ENCODE assay signal across 8 cellular contexts in the genomic region with DNA sequence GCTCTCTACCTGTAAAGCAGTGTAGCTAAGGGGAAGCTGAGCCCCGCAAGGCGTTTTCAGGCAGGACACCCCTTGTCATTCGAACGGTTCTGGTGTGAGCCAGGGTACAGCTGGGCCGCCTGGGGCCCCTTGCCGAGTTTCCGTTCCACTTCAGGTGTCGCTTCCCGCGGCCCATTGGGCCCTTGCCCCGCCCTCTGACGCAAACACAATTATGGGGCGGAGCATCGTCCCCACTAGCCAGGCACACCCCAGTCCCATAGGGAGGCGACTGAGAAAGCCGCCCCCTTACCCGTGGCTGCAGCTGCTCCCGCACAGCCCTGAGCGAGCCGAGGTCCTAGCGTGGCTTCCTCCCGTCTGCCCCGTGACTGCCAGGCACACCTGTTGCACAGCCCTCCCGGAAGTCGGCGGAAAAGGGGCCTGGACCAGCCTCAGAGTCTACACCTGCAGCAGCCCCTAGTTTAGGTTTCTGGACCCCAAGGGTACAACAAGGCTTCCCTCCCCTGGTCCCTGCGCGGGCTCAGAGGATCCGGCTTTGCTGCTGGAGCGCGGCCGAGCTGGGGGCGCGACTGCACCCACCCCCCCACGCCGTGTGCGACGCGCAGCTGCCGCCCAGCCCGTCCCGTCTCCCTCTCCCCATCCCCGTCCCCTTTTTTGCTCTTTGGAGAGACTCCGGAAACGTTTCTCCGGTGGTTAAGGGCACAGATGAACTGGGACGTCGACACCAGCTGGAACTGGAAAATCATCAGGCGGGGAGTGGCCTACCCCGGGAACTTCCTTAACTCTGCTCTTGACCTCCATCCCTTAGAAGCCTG. TPM values are rescaled to one million over a fixed set of nuclear protein-coding genes. Genes with fewer than 3 reads are reported as not detected.
DNase-seq lines count a peak whose midpoint lies in the region; ATAC-seq and TF ChIP-seq lines count a peak whose summit lies in the region.

A gene with protein sequence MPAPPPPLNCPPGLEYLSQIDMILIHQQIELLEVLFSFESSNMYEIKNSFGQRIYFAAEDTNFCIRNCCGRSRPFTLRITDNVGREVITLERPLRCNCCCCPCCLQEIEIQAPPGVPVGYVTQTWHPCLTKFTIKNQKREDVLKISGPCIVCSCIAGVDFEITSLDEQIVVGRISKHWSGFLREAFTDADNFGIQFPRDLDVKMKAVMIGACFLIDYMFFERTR (minus strand): TSS at position 356 of the 812 bp plus-strand sequence. CDS start 9,657 bp downstream, outside the sequence.

- H3K4me3 ChIP-seq in fibroblast of mammary gland (ENCODE audit: control insufficient read depth, low read depth, low read length): peak within 1 kb of the TSS; percentile 48
- H3K4me3 ChIP-seq in thymus (ENCODE audit: low read length): peak within 1 kb of the TSS; percentile 54

- no peaks in the 10 kb centered on the region for H3K9me3 ChIP-seq in thymus (ENCODE audit: control insufficient read depth)

- no peaks in the 10 kb centered on the region for H3K27me3 Mint-ChIP-seq in osteocyte (ENCODE audit: unreplicated experiment)

- H3K36me3 ChIP-seq in thymus (ENCODE audit: control insufficient read depth, insufficient read depth): no peaks in the 10 kb centered on the region

- no peaks in the 10 kb centered on the region for H3K27me3 ChIP-seq in thymus (ENCODE audit: control insufficient read depth, insufficient read depth)

- WGBS in thymus: 6% methylated on average over 50 of the region's 50 CpGs

- in situ Hi-C loops in GM13977 (cut with MboI; ENCODE audit: low pct_unique_long_range_greater_than_20kb, low sequenced_read_pairs, unreplicated experiment): no loop called here

- H3K27ac ChIP-seq in thymus (ENCODE audit: low read depth): peak within 1 kb of the TSS; percentile 44

- DNase-seq in GM13977 (ENCODE audit: low spot score) (peak; percentile 88), NCI-H2171 treated with DMSO at 0.1 percent for 48 hours (lab: John Stamatoyannopoulos, UW) (peak; percentile 17), fibroblast of mammary gland (ENCODE audit: low read depth) (peak; percentile 35), osteocyte (ENCODE audit: extremely low spot score, unreplicated experiment) (no peak), NCI-H69 (lab: John Stamatoyannopoulos, UW) (no peak)
- DNase-seq in activated T-cell treated with anti-CD3 and anti-CD28 coated beads, Interleukin-2, amount 50 U/mL, for 48 hours: peak; percentile 81 to 84

- no peaks in the 10 kb centered on the region for H3K4me1 ChIP-seq in thymus (ENCODE audit: control insufficient read depth, insufficient read depth, low read length)

- no peaks in the 10 kb centered on the region for H3K9me3 Mint-ChIP-seq in osteocyte (ENCODE audit: unreplicated experiment)

- H3K27ac Mint-ChIP-seq in osteocyte (ENCODE audit: unreplicated experiment): peak within 1 kb of the TSS; percentile 29

- H3K4me1 Mint-ChIP-seq in osteocyte (ENCODE audit: unreplicated experiment): peaks cover 28% of the 10 kb centered on the region

- H3K4me3 Mint-ChIP-seq in osteocyte (ENCODE audit: unreplicated experiment): peak within 1 kb of the TSS; percentile 2

- no peaks in the 10 kb centered on the region for H3K36me3 Mint-ChIP-seq in osteocyte (ENCODE audit: unreplicated experiment)

- TF ChIP-seq CTCF in GM13977 (IDR thresholded peaks at IDR 0.05; ENCODE audit: extremely low read depth, insufficient read depth, missing control alignments) (no peak), fibroblast of mammary gland (conservative IDR thresholded peaks at IDR 0.05; ENCODE audit: control insufficient read depth, insufficient read depth, low read depth, low read length) (no peak), osteocyte (IDR thresholded peaks at IDR 0.05) (no peak)

- ATAC-seq in HG02642 (IDR thresholded peaks at IDR 0.05; ENCODE audit: poor library complexity, unreplicated experiment): peak; percentile 99

RNA-seq across cellular contexts. Expression of the gene that starts here (rescaled TPM):
- not detected in 2 replicates for total RNA-seq in osteocyte
- 0.16 TPM for polyA plus RNA-seq in thymus

Comparison
In these comparisons a context has a peak if more than half of its experiments do, and no peak if none do; other contexts are left out.
1. DNase-seq: peak in GM13977 (single experiment), NCI-H2171 treated with DMSO at 0.1 percent for 48 hours (single experiment), activated T-cell treated with anti-CD3 and anti-CD28 coated beads, Interleukin-2, amount 50 U/mL, for 48 hours (2 of 2) and fibroblast of mammary gland (single experiment); none in osteocyte (single experiment) and NCI-H69 (single experiment).